ENCODE assay signal across 15 cellular contexts in genomic region chr6:2376429-2377355, GRCh38.
DNase-seq lines count a peak whose midpoint lies in the region; ATAC-seq and TF ChIP-seq lines count a peak whose summit lies in the region.
"Had no signal": no experiment of that assay in that cellular context is flagged by ENCODE, and none has a peak within 500 bp of the region (broad histone marks: within the 10 kb centered on the region; RNA-seq: fewer than 3 reads in every experiment).

No MANE protein-coding gene starts in this region.

- no peak for TF ChIP-seq CTCF in coronary artery (IDR thresholded peaks at IDR 0.05)

- no peak for ATAC-seq in left lobe of liver
- ATAC-seq: activated T-cell treated with anti-CD3 and anti-CD28 coated beads, Interleukin-2, amount 50 U/mL, for 4 hours; CD8-positive, alpha-beta T cell; esophagus mucosa had no signal

- DNase-seq in EL (peak; percentile 85), NOMO-1 treated with DMSO at 0.1 percent for 48 hours (lab: John Stamatoyannopoulos, UW; ENCODE audit: unreplicated experiment) (peak; percentile 33), coronary artery (ENCODE audit: low spot score) (peak; percentile 78), renal cortical epithelial cell (ENCODE audit: low read depth) (peak; percentile 12), NCI-H69 (lab: John Stamatoyannopoulos, UW) (no peak), left lobe of liver (ENCODE audit: low spot score) (no peak), iPS-NIHi11 (ENCODE audit: low spot score) (no peak)
- DNase-seq in effector CD4-positive, alpha-beta T cell, result no peak
- DNase-seq: activated T-cell treated with anti-CD3 and anti-CD28 coated beads, Interleukin-2, amount 50 U/mL, for 4 hours; CD8-positive, alpha-beta T cell; NCI-H146; stimulated activated CD4-positive, alpha-beta T cell treated with anti-CD3 and anti-CD28 coated beads, Interleukin-4, amount 100 ng/mL, for 24 hours had no signal

- H3K27ac ChIP-seq in coronary artery, result peak overlapping the region; percentile 20 to 63
- H3K27ac ChIP-seq: HL-60 had no signal

- peak overlapping the region; percentile 29 for H3K4me3 ChIP-seq in coronary artery
- H3K4me3 ChIP-seq: breast epithelium had no signal

Comparison
In these comparisons a context has a peak if more than half of its experiments do, and no peak if none do; other contexts are left out.
1. DNase-seq: peak in EL (single experiment), NOMO-1 treated with DMSO at 0.1 percent for 48 hours (single experiment), coronary artery (single experiment) and renal cortical epithelial cell (single experiment); none in effector CD4-positive, alpha-beta T cell (single experiment), NCI-H69 (single experiment), left lobe of liver (single experiment) and iPS-NIHi11 (single experiment).